8 cellular contexts compared by ENCODE assay signal in genomic region chr12:28190321-28191017, GRCh38. TPM values are rescaled to one million over a fixed set of nuclear protein-coding genes. Genes with fewer than 3 reads are reported as not detected.
DNase-seq lines count a peak whose midpoint lies in the region; TF ChIP-seq lines count a peak whose summit lies in the region.

Gene CCDC91, plus strand, starts transcription at chr12:28190456. Its CDS starts 66,760 bp downstream, at chr12:28257216.

- in situ Hi-C loops in GM23248 (cut with MboI): no loop called here

- H3K79me2 ChIP-seq in GM23248 (ENCODE audit: insufficient read depth) (peaks cover 39% of the 10 kb centered on the region), Karpas-422 (ENCODE audit: low read length) (peaks cover 50% of the 10 kb centered on the region), neural cell (replicated peaks; ENCODE audit: insufficient read depth, low read length) (no peaks in the 10 kb centered on the region)

- H3K9me3 ChIP-seq in GM23248 (ENCODE audit: low read depth): no peaks in the 10 kb centered on the region
- 0 out of 2 replicates have a peak, but pooled peaks cover 5% of the 10 kb centered on the region for H3K9me3 ChIP-seq in Karpas-422 (ENCODE audit: low read length)
- no peaks in the 10 kb centered on the region for H3K9me3 ChIP-seq in neural cell (ENCODE audit: low read length)
- H3K9me3 ChIP-seq in stomach smooth muscle (ENCODE audit: control insufficient read depth in 2 of 2, low read length in 2 of 2): no peaks in the 10 kb centered on the region

- H3K27me3 ChIP-seq in GM23248 (replicated peaks; ENCODE audit: insufficient read depth): no peaks in the 10 kb centered on the region
- no peaks in the 10 kb centered on the region for H3K27me3 ChIP-seq in Karpas-422 (ENCODE audit: low read length)
- no peaks in the 10 kb centered on the region for H3K27me3 ChIP-seq in neural cell (ENCODE audit: insufficient read depth, low read depth, low read length)
- no peaks in the 10 kb centered on the region for H3K27me3 ChIP-seq in stomach smooth muscle (ENCODE audit: control insufficient read depth in 1 of 2, insufficient read depth in 2 of 2, low read length in 2 of 2)

- H3K4me1 ChIP-seq in GM23248 (ENCODE audit: insufficient read depth): peaks cover 16% of the 10 kb centered on the region
- H3K4me1 ChIP-seq in Karpas-422 (ENCODE audit: low read length): peaks cover 23% of the 10 kb centered on the region
- peaks cover 8% of the 10 kb centered on the region for H3K4me1 ChIP-seq in stomach smooth muscle (ENCODE audit: control insufficient read depth, insufficient read depth, low read length)

- peak within 1 kb of the TSS; percentile 98 for H3K9ac ChIP-seq in GM23248
- peak within 1 kb of the TSS; percentile 87 for H3K9ac ChIP-seq in Karpas-422 (ENCODE audit: low read length)
- H3K9ac ChIP-seq in neural cell (ENCODE audit: low read length): peak within 1 kb of the TSS; percentile 70
- peak within 1 kb of the TSS; percentile 85 to 94 for H3K9ac ChIP-seq in stomach smooth muscle (ENCODE audit: low read length in 2 of 2)

- peak; percentile 45 for TF ChIP-seq CTCF in neural cell (IDR thresholded peaks at IDR 0.05; ENCODE audit: poor library complexity, severe bottlenecking)

- DNase-seq in EL (peak; percentile 82), GM23248 (peak; percentile 94), Karpas-422 (peak; percentile 96), SHP77 (lab: John Stamatoyannopoulos, UW) (peak; percentile 76 to 80), fibroblast of the conjunctiva (ENCODE audit: low read depth) (peak; percentile 47)
- DNase-seq in activated effector memory CD4-positive, alpha-beta T cell treated with Interleukin-2 at 50 U/mL for 16 hours: peak; percentile 81

- H3F3A ChIP-seq in GM23248 (ENCODE audit: insufficient read depth): peaks cover 14% of the 10 kb centered on the region
- H3F3A ChIP-seq in neural cell (ENCODE audit: insufficient read depth, low read length, poor library complexity, severe bottlenecking): no peaks in the 10 kb centered on the region

- H3K4me2 ChIP-seq in GM23248 (ENCODE audit: unreplicated experiment) (peak within 1 kb of the TSS; percentile 82), Karpas-422 (ENCODE audit: low read depth, low read length, poor library complexity, severe bottlenecking) (peak within 1 kb of the TSS; percentile 93), neural cell (ENCODE audit: low read length) (peak within 1 kb of the TSS; percentile 50)

- H3K27ac ChIP-seq in GM23248 (peak within 1 kb of the TSS; percentile 98), Karpas-422 (ENCODE audit: low read length) (peak within 1 kb of the TSS; percentile 70), neural cell (ENCODE audit: low read length) (peak within 1 kb of the TSS; percentile 46), stomach smooth muscle (ENCODE audit: low read length) (peak within 1 kb of the TSS; percentile 98)

- H3K9me2 ChIP-seq in GM23248 (ENCODE audit: insufficient read depth): no peaks in the 10 kb centered on the region
- H3K9me2 ChIP-seq in Karpas-422 (replicated peaks; ENCODE audit: insufficient read depth, low read length): no peaks in the 10 kb centered on the region; the same call in 1 of the 2 replicates
- no peaks in the 10 kb centered on the region for H3K9me2 ChIP-seq in neural cell (ENCODE audit: insufficient read depth, low read length)

- TF ChIP-seq RAD21 in neural cell (conservative IDR thresholded peaks at IDR 0.05): peak; percentile 41

- no peaks in the 10 kb centered on the region for H4K20me1 ChIP-seq in GM23248 (ENCODE audit: insufficient read depth)
- H4K20me1 ChIP-seq in Karpas-422 (ENCODE audit: insufficient read depth, low read depth, low read length): peaks cover 2% of the 10 kb centered on the region; the same call in 1 of the 2 replicates
- H4K20me1 ChIP-seq in neural cell (ENCODE audit: insufficient read depth): no peaks in the 10 kb centered on the region

- TF ChIP-seq EP300 in neural cell (conservative IDR thresholded peaks at IDR 0.05; ENCODE audit: poor library complexity, severe bottlenecking): no peak

- H3K36me3 ChIP-seq in GM23248 (ENCODE audit: low read depth) (no peaks in the 10 kb centered on the region), Karpas-422 (ENCODE audit: insufficient read depth, low read length) (peaks cover 11% of the 10 kb centered on the region), neural cell (ENCODE audit: insufficient read depth, low read length) (no peaks in the 10 kb centered on the region), stomach smooth muscle (ENCODE audit: control insufficient read depth in 2 of 2, insufficient read depth in 2 of 2, low read length in 2 of 2) (peaks cover 0 to 4% of the 10 kb centered on the region in 2 donors)

- H2AFZ ChIP-seq in GM23248 (peak within 1 kb of the TSS; percentile 94), Karpas-422 (ENCODE audit: low read length) (peak within 1 kb of the TSS; percentile 47), neural cell (ENCODE audit: low read depth, low read length) (peak within 1 kb of the TSS; percentile 66)

- 1% methylated on average over 53 to 58 of the region's 72 CpGs for WGBS in GM23248 (ENCODE audit: low coverage in 1 of 2, low lambda C conversion rate in 2 of 2, missing lambda C conversion rate in 2 of 2), 2 experiments

- peak within 1 kb of the TSS; percentile 81 for H3K4me3 ChIP-seq in GM23248
- H3K4me3 ChIP-seq in Karpas-422 (ENCODE audit: low read length): peak within 1 kb of the TSS; percentile 93
- peak within 1 kb of the TSS; percentile 82 for H3K4me3 ChIP-seq in neural cell (ENCODE audit: low read length)
- peak within 1 kb of the TSS; percentile 89 to 94 for H3K4me3 ChIP-seq in stomach smooth muscle (ENCODE audit: low read length in 2 of 2)

TF ChIP-seq in neural cell, 6 proteins besides CTCF, POLR2A, EP300 and RAD21:
- no peak for TF ChIP-seq SMC3 (conservative IDR thresholded peaks at IDR 0.05; ENCODE audit: poor library complexity)
- no peak for TF ChIP-seq TAF1 (IDR thresholded peaks at IDR 0.05; ENCODE audit: low read depth)
- TF ChIP-seq MXI1 (conservative IDR thresholded peaks at IDR 0.05; ENCODE audit: poor library complexity, severe bottlenecking): peak; percentile 49
- no peak for TF ChIP-seq REST (IDR thresholded peaks at IDR 0.05; ENCODE audit: borderline replicate concordance)
- TF ChIP-seq EZH2 (IDR thresholded peaks at IDR 0.05; ENCODE audit: borderline replicate concordance, insufficient read depth, low read length, poor library complexity, severe bottlenecking): no peak
- TF ChIP-seq POLR2AphosphoS5 (IDR thresholded peaks at IDR 0.05): peak; percentile 32
TF ChIP-seq in neural cell: peak in this region for 2.

RNA-seq across cellular contexts. Expression of gene CCDC91, which starts in this region (rescaled TPM):
- total RNA-seq in GM23248 (2014; rRNA removed; shearing (Covaris generic)): 15.3 and 17.2 TPM in 2 replicates
- polyA plus RNA-seq in GM23248 (2016; fragmentation: Nextera tagmentation; extraction: Ambion mirVana) (31.0 and 31.5 TPM in 2 replicates), neural cell (10.1 and 11.6 TPM in 2 replicates)
- total RNA-seq in Karpas-422 (2014; rRNA removed; shearing (Covaris generic); ENCODE audit: low replicate concordance): 35.8 and 115 TPM in 2 replicates
- polyA minus RNA-seq in neural cell: 43.9 and 69.4 TPM in 2 replicates

Comparison
In these comparisons a context has a peak if more than half of its experiments do, and no peak if none do; other contexts are left out.
1. Peak in every context shown above with its lines: DNase-seq, H3K4me3 ChIP-seq and H3K27ac ChIP-seq.
2. H3K27ac ChIP-seq: peak in every context shown above with its lines; median percentile 98 in GM23248; 98 in stomach smooth muscle; 70 in Karpas-422; 46 in neural cell.